ENCODE assay signal across 2 cellular contexts in the genomic region with DNA sequence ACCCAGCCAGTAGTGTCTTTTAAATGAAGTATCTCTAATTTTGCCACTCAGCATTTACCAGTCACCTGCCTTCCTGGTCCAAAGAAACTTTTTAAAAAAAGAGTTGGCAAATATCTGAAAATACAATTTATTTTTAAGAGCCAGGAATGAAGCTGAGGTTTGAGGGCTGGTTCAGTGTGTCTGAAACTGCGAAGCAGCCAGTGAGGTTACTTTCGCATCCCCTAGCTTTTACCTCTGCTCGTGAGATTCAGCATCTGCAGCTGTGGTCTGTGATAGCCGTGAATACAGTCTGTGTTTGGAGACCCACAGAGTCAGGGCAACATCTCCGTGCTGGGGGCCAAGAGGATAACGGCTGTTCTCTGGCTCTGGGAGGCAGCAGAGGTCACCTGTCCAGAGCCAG.
TF ChIP-seq lines count a peak whose summit lies in the region.

No MANE protein-coding gene starts in this region.

TF ChIP-seq in GM12891, 5 proteins besides CTCF, POLR2A, EP300 and RAD21:
- TF ChIP-seq PAX5 (IDR thresholded peaks at IDR 0.05; ENCODE audit: insufficient read depth, low read length, severe bottlenecking) (no peak), POU2F2 (IDR thresholded peaks at IDR 0.05; ENCODE audit: low read depth, low read length) (no peak), TAF1 (IDR thresholded peaks at IDR 0.05; ENCODE audit: low read depth, low read length) (no peak), SPI1 (IDR thresholded peaks at IDR 0.05; ENCODE audit: low read depth, low read length) (no peak), POLR2AphosphoS5 (IDR thresholded peaks at IDR 0.05; ENCODE audit: low read depth, low read length) (no peak)
TF ChIP-seq in GM12891: peak in this region for 0.

TF ChIP-seq in K562, 482 proteins besides CTCF, POLR2A, EP300 and RAD21:
- TF ChIP-seq ZNF79 (CRISPR knock-in tag; IDR thresholded peaks at IDR 0.05; ENCODE audit: low read depth): no peak
- peak; percentile 26; the same call in 1 of the 2 replicates for TF ChIP-seq ZNF316 (IDR thresholded peaks at IDR 0.05)
